Comparison of ENCODE assay signal across 10 cellular contexts in the genomic region with DNA sequence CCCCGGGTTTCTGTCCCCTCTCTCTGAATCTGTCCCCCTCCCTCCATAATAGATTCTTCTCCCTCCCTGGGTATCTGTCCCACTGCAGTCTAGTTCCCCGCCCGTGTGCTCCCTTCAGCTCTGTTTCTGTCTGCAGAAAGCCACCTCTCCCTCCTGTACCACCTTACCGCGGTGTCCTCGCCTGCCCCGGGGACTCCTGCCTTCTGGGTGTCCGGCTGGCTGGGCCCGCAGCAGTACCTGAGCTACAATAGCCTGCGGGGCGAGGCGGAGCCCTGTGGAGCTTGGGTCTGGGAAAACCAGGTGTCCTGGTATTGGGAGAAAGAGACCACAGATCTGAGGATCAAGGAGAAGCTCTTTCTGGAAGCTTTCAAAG. TPM values are rescaled to one million over a fixed set of nuclear protein-coding genes. Genes with fewer than 3 reads are reported as not detected.
DNase-seq lines count a peak whose midpoint lies in the region; ATAC-seq, FAIRE-seq and TF ChIP-seq lines count a peak whose summit lies in the region.
"Had no signal": no experiment of that assay in that cellular context is flagged by ENCODE, and none has a peak within 500 bp of the region (broad histone marks: within the 10 kb centered on the region; RNA-seq: fewer than 3 reads in every experiment).

No MANE protein-coding gene starts in this region.

- H4K20me1 ChIP-seq in astrocyte (ENCODE audit: insufficient read depth, low read length): no peaks in the 10 kb centered on the region

- no peaks in the 10 kb centered on the region for H3K36me3 Mint-ChIP-seq in activated T-cell treated with anti-CD3 and anti-CD28 coated beads, Interleukin-2, amount 50 U/mL, for 72 hours (ENCODE audit: insufficient read depth in 2 of 2)
- H3K36me3 Mint-ChIP-seq in astrocyte (ENCODE audit: low read depth, unreplicated experiment) (no peaks in the 10 kb centered on the region), memory B cell (peaks cover 3% of the 10 kb centered on the region)

- TF ChIP-seq POLR2A in transverse colon (IDR thresholded peaks at IDR 0.05): no peak

- H3K36me3 ChIP-seq in astrocyte (ENCODE audit: insufficient read depth, low read length): no peaks in the 10 kb centered on the region
- H3K36me3 ChIP-seq in transverse colon: peaks cover 0 to 4% (median 0%) of the 10 kb centered on the region in 4 donors

- H3K4me1 ChIP-seq in astrocyte (ENCODE audit: insufficient read depth, low read length) (peaks cover 7% of the 10 kb centered on the region), transverse colon (peaks cover 12 to 41% (median 26%) of the 10 kb centered on the region in 4 donors)

- H3K27me3 ChIP-seq in astrocyte (ENCODE audit: insufficient read depth, low read length) (no peaks in the 10 kb centered on the region), transverse colon (no peaks in the 10 kb centered on the region)

- peak in 1 of 2 donors; percentile 6 for ATAC-seq in activated T-cell treated with anti-CD3 and anti-CD28 coated beads, Interleukin-2, amount 50 U/mL, for 72 hours (replicated peaks in 1 of 2)
- ATAC-seq in memory B cell (ENCODE audit: low read depth): no peak

- peak overlapping the region; percentile 27 for H3K27ac Mint-ChIP-seq in activated T-cell treated with anti-CD3 and anti-CD28 coated beads, Interleukin-2, amount 50 U/mL, for 72 hours
- no peak overlapping the region for H3K27ac Mint-ChIP-seq in astrocyte (ENCODE audit: unreplicated experiment)
- H3K27ac Mint-ChIP-seq in memory B cell: peak overlapping the region; percentile 94

- H3K79me2 ChIP-seq in astrocyte (ENCODE audit: insufficient read depth, low read length): no peaks in the 10 kb centered on the region

- H3K9me3 ChIP-seq in astrocyte (ENCODE audit: insufficient read depth, low read depth, low read length) (no peaks in the 10 kb centered on the region), transverse colon (no peaks in the 10 kb centered on the region)

- H3K27ac ChIP-seq in astrocyte (ENCODE audit: low read depth, low read length): no peak overlapping the region
- H3K27ac ChIP-seq in transverse colon: peak overlapping the region; percentile 87 to 95 (median 92)

- H3K9me3 Mint-ChIP-seq in activated T-cell treated with anti-CD3 and anti-CD28 coated beads, Interleukin-2, amount 50 U/mL, for 72 hours: no peaks in the 10 kb centered on the region
- H3K9me3 Mint-ChIP-seq in astrocyte (ENCODE audit: unreplicated experiment): no peaks in the 10 kb centered on the region
- H3K9me3 Mint-ChIP-seq in memory B cell: no peaks in the 10 kb centered on the region

- peak overlapping the region; percentile 92 for H3K4me2 ChIP-seq in astrocyte (ENCODE audit: low read length)

- H3K4me3 Mint-ChIP-seq in activated T-cell treated with anti-CD3 and anti-CD28 coated beads, Interleukin-2, amount 50 U/mL, for 72 hours: peak overlapping the region; percentile 86 to 90
- H3K4me3 Mint-ChIP-seq in astrocyte (ENCODE audit: unreplicated experiment) (peak overlapping the region; percentile 85), memory B cell (peak overlapping the region; percentile 98)

- no peak for FAIRE-seq in astrocyte (lab: Jason Lieb, UNC)
- no peak for FAIRE-seq in urothelium cell line (lab: Jason Lieb, UNC)
- FAIRE-seq: G401.6 had no signal

- DNase-seq in activated T-cell treated with anti-CD3 and anti-CD28 coated beads, Interleukin-2, amount 50 U/mL, for 72 hours: no peak
- no peak for DNase-seq in activated T-cell treated with anti-CD3 and anti-CD28 coated beads for 4 hours
- DNase-seq in astrocyte (ENCODE audit: low read depth): no peak
- no peak for DNase-seq in memory B cell (ENCODE audit: low spot score in 2 of 2)
- DNase-seq in transverse colon: no peak
- DNase-seq in SHP77 treated with DMSO at 0.1 percent for 48 hours (lab: John Stamatoyannopoulos, UW): no peak
- no peak for DNase-seq in urothelium cell line (ENCODE audit: low spot score)
- DNase-seq in activated effector memory CD4-positive, alpha-beta T cell treated with Interleukin-2 at 50 U/mL for 16 hours: no peak
- DNase-seq: activated effector memory CD4-positive, alpha-beta T cell treated with anti-CD3 and anti-CD28 coated beads, Interleukin-2, amount 50 U/mL, for 16 hours had no signal

- TF ChIP-seq CTCF in astrocyte (IDR thresholded peaks at IDR 0.05; ENCODE audit: insufficient read depth, low read depth, low read length) (no peak), transverse colon (IDR thresholded peaks at IDR 0.05) (no peak)

- H3K9ac ChIP-seq in astrocyte (ENCODE audit: low read length): peak overlapping the region; percentile 75

- in situ Hi-C loops in transverse colon (cut with MboI; ENCODE audit: low pct_ligation_motif_present in 1 of 4, low pct_unique_long_range_greater_than_20kb in 1 of 4, low sequenced_read_pairs in 3 of 4): no loop called here

- H2AFZ ChIP-seq in astrocyte (ENCODE audit: low read depth, low read length): no peak overlapping the region

- intact Hi-C loops in transverse colon (cut with DNase I; ENCODE audit: low total_unique reads): no loop called here

- no peak for TF ChIP-seq EP300 in transverse colon (IDR thresholded peaks at IDR 0.05; ENCODE audit: low read depth)

- peaks cover 36% of the 10 kb centered on the region for H3K4me1 Mint-ChIP-seq in activated T-cell treated with anti-CD3 and anti-CD28 coated beads, Interleukin-2, amount 50 U/mL, for 72 hours (ENCODE audit: low read depth)
- H3K4me1 Mint-ChIP-seq in astrocyte (ENCODE audit: low read depth, unreplicated experiment) (peaks cover 5% of the 10 kb centered on the region), memory B cell (peaks cover 30% of the 10 kb centered on the region)

- 16 to 27% methylated on average over 5 to 12 of the region's 12 CpGs for WGBS in transverse colon (ENCODE audit: low coverage in 1 of 2), 2 donors

- no peaks in the 10 kb centered on the region for H3K27me3 Mint-ChIP-seq in activated T-cell treated with anti-CD3 and anti-CD28 coated beads, Interleukin-2, amount 50 U/mL, for 72 hours (ENCODE audit: low read depth)
- H3K27me3 Mint-ChIP-seq in astrocyte (ENCODE audit: low read depth, unreplicated experiment) (no peaks in the 10 kb centered on the region), memory B cell (no peaks in the 10 kb centered on the region)

- H3K4me3 ChIP-seq in astrocyte (ENCODE audit: insufficient read depth, low read depth, low read length) (peak overlapping the region; percentile 61), transverse colon (peak overlapping the region; percentile 41 to 87 (median 72))

RNA-seq across cellular contexts. Expression of gene FCGRT, which starts 1.3 kb away (rescaled TPM):
- total RNA-seq in activated T-cell treated with anti-CD3 and anti-CD28 coated beads, Interleukin-2, amount 50 U/mL, for 72 hours: 10 to 100 TPM; 21.2 to 24.1 TPM
- total RNA-seq in astrocyte (32.2 and 40.6 TPM in 2 replicates), transverse colon (100 to 1,000 TPM; 425 to 562 (median 519) TPM)

RNA-seq across cellular contexts. Expression of gene RCN3, which starts 14.1 kb away (rescaled TPM):
- 1 to 10 TPM; 3.2 to 4.3 TPM for total RNA-seq in activated T-cell treated with anti-CD3 and anti-CD28 coated beads, Interleukin-2, amount 50 U/mL, for 72 hours
- total RNA-seq in astrocyte (20.2 and 27.5 TPM in 2 replicates), transverse colon (100 to 1,000 TPM in 1 of 4 donors, 10 to 100 TPM in 3; 26.2 to 119 (median 57.4) TPM)

RNA-seq across cellular contexts. Expression of gene RPS11, which starts 17.5 kb away (rescaled TPM):
- total RNA-seq in activated T-cell treated with anti-CD3 and anti-CD28 coated beads, Interleukin-2, amount 50 U/mL, for 72 hours: 1,000 to 10,000 TPM; 2,679 to 2,721 TPM
- total RNA-seq in astrocyte (1,263 and 1,399 TPM in 2 replicates), transverse colon (1,000 to 10,000 TPM; 1,601 to 4,774 (median 2,823) TPM)

RNA-seq across cellular contexts. Expression of gene RPL13A, which starts 26.3 kb away (rescaled TPM):
- total RNA-seq in activated T-cell treated with anti-CD3 and anti-CD28 coated beads, Interleukin-2, amount 50 U/mL, for 72 hours: 1,000 to 10,000 TPM; 4,603 to 5,026 TPM
- 2,066 and 2,119 TPM in 2 replicates for total RNA-seq in astrocyte
- total RNA-seq in transverse colon: 1,000 to 10,000 TPM; 1,219 to 2,956 (median 2,884) TPM

RNA-seq across cellular contexts. Expression of gene FLT3LG, which starts 39.7 kb away (rescaled TPM):
- 10 to 100 TPM; 69.7 to 76.3 TPM for total RNA-seq in activated T-cell treated with anti-CD3 and anti-CD28 coated beads, Interleukin-2, amount 50 U/mL, for 72 hours
- total RNA-seq in astrocyte (0.38 TPM in 1 of 2 replicates, not detected in the other), transverse colon (1 to 10 TPM in 2 of 4 donors, under 1 TPM in 1, not detected in 1; 1.00 to 4.0 (median 3.2) TPM)

Comparison
In these comparisons a context has a peak if more than half of its experiments do, and no peak if none do; other contexts are left out.
1. RNA of gene FCGRT, which starts 1.3 kb away (total RNA-seq): 425 to 562 TPM in transverse colon; 32.2 to 40.6 TPM in astrocyte and 21.2 to 24.1 TPM in activated T-cell treated with anti-CD3 and anti-CD28 coated beads, Interleukin-2, amount 50 U/mL, for 72 hours; every median in the first group is over 10 times any median in the second.
2. Peak in every context shown above with its lines, with median percentiles within 50 percentile points of each other: H3K4me3 Mint-ChIP-seq.